ENCODE assay signal across 7 cellular contexts in genomic region chr17:3890082-3890892, GRCh38. TPM values are rescaled to one million over a fixed set of nuclear protein-coding genes. Genes with fewer than 3 reads are reported as not detected.
A peak's percentile ranks its signal among the peaks of the same experiment; 100 is the strongest.
DNase-seq lines count a peak whose midpoint lies in the region; ATAC-seq, FAIRE-seq and TF ChIP-seq lines count a peak whose summit lies in the region.

No MANE protein-coding gene starts in this region.

- no peak overlapping the region for H2AFZ ChIP-seq in K562 (ENCODE audit: low read depth, low read length)

- H3K4me1 ChIP-seq in K562 (replicated peaks in 1 of 2; ENCODE audit: control insufficient read depth in 2 of 2, insufficient read depth in 2 of 2, low read length in 2 of 2): peaks cover 33 to 75% of the 10 kb centered on the region in 2 experiments
- peaks cover 76% of the 10 kb centered on the region for H3K4me1 ChIP-seq in lower lobe of right lung

- DNase-seq in ELR (ENCODE audit: low read depth) (peak; percentile 97), NCI-H2107 treated with DMSO at 0.1 percent for 48 hours (lab: John Stamatoyannopoulos, UW; ENCODE audit: unreplicated experiment) (peak; percentile 47), K562 (ENCODE audit: extremely low read depth in 1 of 4, low spot score in 3 of 4) (peak in 3 of 4 experiments; percentile 21 to 30 (median 24)), lower lobe of right lung (peak; percentile 70), type B pancreatic cell (ENCODE audit: extremely low spot score, unreplicated experiment) (no peak), putamen (ENCODE audit: low spot score) (no peak)

- H3K27me3 ChIP-seq in K562 (ENCODE audit: control insufficient read depth in 2 of 2, insufficient read depth in 2 of 2, low read length in 2 of 2): no peaks in the 10 kb centered on the region
- H3K27me3 ChIP-seq in lower lobe of right lung (ENCODE audit: low read depth): no peaks in the 10 kb centered on the region

- no peak for ATAC-seq in K562
- no peak for ATAC-seq in lower lobe of right lung
- no peak for ATAC-seq in HG03442 (IDR thresholded peaks at IDR 0.05; ENCODE audit: unreplicated experiment)

- BruUV-seq in K562 (replicated peaks; lab: Mats Ljungman, UMichigan): no TSS peak

- in situ Hi-C loops in K562 (cut with MboI): no loop called here

- no peak for TF ChIP-seq EP300 in K562 (IDR thresholded peaks at IDR 0.05; ENCODE audit: low read length)

- peak overlapping the region in 1 of 2 experiments; percentile 92; a peak in 3 of 4 replicates for H3K9ac ChIP-seq in K562 (ENCODE audit: insufficient read depth in 1 of 2, low read depth in 2 of 2, low read length in 2 of 2)

- no peaks in the 10 kb centered on the region for H3K9me3 ChIP-seq in K562 (replicated peaks; ENCODE audit: control insufficient read depth, insufficient read depth, low read depth, low read length)
- H3K9me3 ChIP-seq in lower lobe of right lung: no peaks in the 10 kb centered on the region

- no peak overlapping the region for H3K27ac Mint-ChIP-seq in type B pancreatic cell

- H3K4me3 ChIP-seq in K562 (no peak overlapping the region), lower lobe of right lung (no peak overlapping the region)

- no peaks in the 10 kb centered on the region for H4K20me1 ChIP-seq in K562 (replicated peaks; ENCODE audit: control insufficient read depth, insufficient read depth, low read length)

- H3K27me3 Mint-ChIP-seq in type B pancreatic cell: peaks cover 16% of the 10 kb centered on the region

- H3K4me3 Mint-ChIP-seq in type B pancreatic cell: peak overlapping the region; percentile 22

- no peaks in the 10 kb centered on the region for H3K36me3 ChIP-seq in K562 (ENCODE audit: control insufficient read depth, insufficient read depth, low read length)
- H3K36me3 ChIP-seq in lower lobe of right lung: peaks cover 3% of the 10 kb centered on the region

- intact Hi-C loops in K562 (cut with micrococcal nuclease): no loop called here
- intact Hi-C loops in lower lobe of right lung (cut with DNase I): no loop called here

- TF ChIP-seq RAD21 in K562 (CRISPR knock-in tag; conservative IDR thresholded peaks at IDR 0.05 in 1 of 2, IDR thresholded peaks at IDR 0.05 in 1 of 2): no peak

- TF ChIP-seq POLR2A in K562 (conservative IDR thresholded peaks at IDR 0.05): no peak

- no peaks in the 10 kb centered on the region for H3K9me1 ChIP-seq in K562 (ENCODE audit: control insufficient read depth, insufficient read depth, low read length)

- H3K79me2 ChIP-seq in K562 (ENCODE audit: control insufficient read depth, insufficient read depth, low read length): peaks cover 36% of the 10 kb centered on the region

- TF ChIP-seq CTCF in K562 (IDR thresholded peaks at IDR 0.05 in 2 of 3, conservative IDR thresholded peaks at IDR 0.05 in 1 of 3; ENCODE audit: insufficient read depth in 2 of 3, low read depth in 1 of 3, low read length in 3 of 3) (no peak), lower lobe of right lung (IDR thresholded peaks at IDR 0.05) (no peak), type B pancreatic cell (conservative IDR thresholded peaks at IDR 0.05) (no peak)

- FAIRE-seq in K562 (lab: Jason Lieb, UNC): no peak

- POLR2A ChIA-PET in K562 (lab: Yijun Ruan, JAX): interaction anchor here (0.9 to 1.1 kb wide), 3 partner anchors 11 to 34 kb away, joined by 3 to 4 read pairs (median 3); no protein-coding TSS in a partner anchor

- H3K4me1 Mint-ChIP-seq in type B pancreatic cell (ENCODE audit: unreplicated experiment): peaks cover 47% of the 10 kb centered on the region

- H3K9me3 Mint-ChIP-seq in type B pancreatic cell: no peaks in the 10 kb centered on the region

- H3K27ac ChIP-seq in K562 (ENCODE audit: extremely low read depth, low read depth, low read length): no peak overlapping the region; the same call in 2 of the 3 replicates
- no peak overlapping the region for H3K27ac ChIP-seq in lower lobe of right lung

- no peaks in the 10 kb centered on the region for H3K36me3 Mint-ChIP-seq in type B pancreatic cell

- CTCF ChIA-PET in K562 (lab: Yijun Ruan, JAX; ENCODE audit: low intra/inter-chr PET ratio): no interaction called here

- no peak overlapping the region for H3K4me2 ChIP-seq in K562 (ENCODE audit: insufficient read depth, low read length)

- 53% methylated on average over 17 of the region's 22 CpGs for WGBS in K562 (ENCODE audit: insufficient coverage, low coverage, missing lambda C conversion rate)

RNA-seq across cellular contexts. Expression of gene CAMKK1, which starts 2.6 kb away (rescaled TPM):
- 11.8 and 29.1 TPM in 2 replicates for total RNA-seq in K562 (2011; cell fraction: chromatin; rRNA removed; ENCODE audit: low replicate concordance)
- total RNA-seq in K562 (2011; cell fraction: nucleolus; rRNA removed): 17.0 TPM in 2 replicates
- 12.7 and 13.1 TPM in 2 replicates for total RNA-seq in K562 (2011; cell fraction: nucleoplasm; rRNA removed)
- total RNA-seq in K562 (2014; rRNA removed) (4.9 and 6.2 TPM in 2 replicates), K562 (2014; rRNA removed; fragmentation: Illumina TruSeq; extraction: Trizol) (1.7 and 2.2 TPM in 2 replicates), K562 (2015; rRNA removed; fragmentation: Illumina TruSeq; extraction: Trizol) (4.4 and 4.5 TPM in 2 replicates), K562 (2021) (6.7 and 7.5 TPM in 2 replicates), lower lobe of right lung (9.7 TPM), type B pancreatic cell (ENCODE audit: low replicate concordance) (0.83 and 2.7 TPM in 2 replicates)
- polyA plus RNA-seq in K562 (2011; rRNA removed) (5.7 and 6.5 TPM in 2 replicates), K562 (2014; fragmentation: Illumina TruSeq; extraction: Trizol) (5.1 and 6.5 TPM in 2 replicates), K562 (2014; fragmentation: Nextera tagmentation; extraction: Ambion mirVana) (under 1 TPM; 0.34 to 0.59 TPM), K562 (2014; rRNA removed) (6.1 and 7.4 TPM in 2 replicates)
- polyA plus RNA-seq in K562 (2011; cell fraction: cytosol; rRNA removed): 5.0 and 7.4 TPM in 2 replicates
- 17.5 and 25.4 TPM in 2 replicates for polyA plus RNA-seq in K562 (2011; cell fraction: nucleus; rRNA removed)
- polyA plus RNA-seq in K562 (2012): 4.1 and 4.9 TPM in 2 replicates
- polyA minus RNA-seq in K562 (2011; rRNA and poly(A)+ RNA removed): 3.5 and 4.8 TPM in 2 replicates
- polyA minus RNA-seq in K562 (2011; cell fraction: cytosol; rRNA and poly(A)+ RNA removed): 3.2 and 4.5 TPM in 2 replicates
- 7.5 and 8.2 TPM in 2 replicates for polyA minus RNA-seq in K562 (2011; cell fraction: nucleus; rRNA and poly(A)+ RNA removed)

RNA-seq across cellular contexts. Expression of gene P2RX1, which starts 26.0 kb away (rescaled TPM):
- 21.9 and 70.4 TPM in 2 replicates for total RNA-seq in K562 (2011; cell fraction: chromatin; rRNA removed; ENCODE audit: low replicate concordance)
- total RNA-seq in K562 (2011; cell fraction: nucleolus; rRNA removed): 38.4 and 45.2 TPM in 2 replicates
- total RNA-seq in K562 (2011; cell fraction: nucleoplasm; rRNA removed): 27.3 and 30.9 TPM in 2 replicates
- total RNA-seq in K562 (2014; rRNA removed) (13.3 and 16.0 TPM in 2 replicates), K562 (2014; rRNA removed; fragmentation: Illumina TruSeq; extraction: Trizol) (4.9 and 6.8 TPM in 2 replicates), K562 (2015; rRNA removed; fragmentation: Illumina TruSeq; extraction: Trizol) (8.1 and 9.6 TPM in 2 replicates), K562 (2021) (15.3 and 20.3 TPM in 2 replicates), lower lobe of right lung (8.7 TPM), type B pancreatic cell (ENCODE audit: low replicate concordance) (0.36 TPM in 1 of 2 replicates, not detected in the other)
- polyA plus RNA-seq in K562 (2011; rRNA removed) (12.2 and 13.6 TPM in 2 replicates), K562 (2014; fragmentation: Illumina TruSeq; extraction: Trizol) (10.3 and 17.6 TPM in 2 replicates), K562 (2014; fragmentation: Nextera tagmentation; extraction: Ambion mirVana) (under 1 TPM; 0.27 to 0.66 TPM), K562 (2014; rRNA removed) (18.4 and 18.8 TPM in 2 replicates)
- 10.0 and 27.5 TPM in 2 replicates for polyA plus RNA-seq in K562 (2011; cell fraction: cytosol; rRNA removed)
- polyA plus RNA-seq in K562 (2011; cell fraction: nucleus; rRNA removed): 41.2 and 64.7 TPM in 2 replicates
- 18.2 and 106 TPM in 2 replicates for polyA plus RNA-seq in K562 (2012)
- polyA minus RNA-seq in K562 (2011; rRNA and poly(A)+ RNA removed): 4.3 and 7.9 TPM in 2 replicates
- 3.7 and 7.2 TPM in 2 replicates for polyA minus RNA-seq in K562 (2011; cell fraction: cytosol; rRNA and poly(A)+ RNA removed)
- 12.2 and 18.7 TPM in 2 replicates for polyA minus RNA-seq in K562 (2011; cell fraction: nucleus; rRNA and poly(A)+ RNA removed)

RNA-seq across cellular contexts. Expression of gene NCBP3, which starts 44.2 kb away (rescaled TPM):
- 47.1 and 120 TPM in 2 replicates for total RNA-seq in K562 (2011; cell fraction: chromatin; rRNA removed; ENCODE audit: low replicate concordance)
- total RNA-seq in K562 (2011; cell fraction: nucleolus; rRNA removed): 24.3 and 29.0 TPM in 2 replicates
- total RNA-seq in K562 (2011; cell fraction: nucleoplasm; rRNA removed): 71.9 and 106 TPM in 2 replicates
- total RNA-seq in K562 (2014; rRNA removed): 11.9 and 13.0 TPM in 2 replicates
- 20.8 and 21.4 TPM in 2 replicates for total RNA-seq in K562 (2014; rRNA removed; fragmentation: Illumina TruSeq; extraction: Trizol)
- total RNA-seq in K562 (2015; rRNA removed; fragmentation: Illumina TruSeq; extraction: Trizol): 15.0 and 17.9 TPM in 2 replicates
- total RNA-seq in K562 (2021): 20.5 and 23.7 TPM in 2 replicates
- polyA plus RNA-seq in K562 (2011; rRNA removed): 16.7 and 22.0 TPM in 2 replicates
- 4.4 and 8.3 TPM in 2 replicates for polyA plus RNA-seq in K562 (2011; cell fraction: cytosol; rRNA removed)
- 35.6 and 38.6 TPM in 2 replicates for polyA plus RNA-seq in K562 (2011; cell fraction: nucleus; rRNA removed)
- polyA plus RNA-seq in K562 (2012): 15.5 and 16.0 TPM in 2 replicates
- polyA plus RNA-seq in K562 (2014; fragmentation: Illumina TruSeq; extraction: Trizol): 16.6 and 23.0 TPM in 2 replicates
- 1 to 10 TPM; 3.1 to 5.8 TPM for polyA plus RNA-seq in K562 (2014; fragmentation: Nextera tagmentation; extraction: Ambion mirVana)
- polyA plus RNA-seq in K562 (2014; rRNA removed): 25.5 and 26.9 TPM in 2 replicates
- polyA minus RNA-seq in K562 (2011; rRNA and poly(A)+ RNA removed): 19.6 and 25.8 TPM in 2 replicates
- polyA minus RNA-seq in K562 (2011; cell fraction: cytosol; rRNA and poly(A)+ RNA removed): 5.0 and 8.9 TPM in 2 replicates
- 11.3 and 17.9 TPM in 2 replicates for polyA minus RNA-seq in K562 (2011; cell fraction: nucleus; rRNA and poly(A)+ RNA removed)
- 40.3 TPM for total RNA-seq in lower lobe of right lung
- 54.9 and 58.2 TPM in 2 replicates for total RNA-seq in type B pancreatic cell (ENCODE audit: low replicate concordance)

Comparison
In these comparisons a context has a peak if more than half of its experiments do, and no peak if none do; other contexts are left out.
1. DNase-seq: peak in ELR (single experiment), NCI-H2107 treated with DMSO at 0.1 percent for 48 hours (single experiment), K562 (3 of 4) and lower lobe of right lung (single experiment); none in type B pancreatic cell (single experiment) and putamen (single experiment).